1 cellular context compared by ENCODE assay signal in the genomic region with DNA sequence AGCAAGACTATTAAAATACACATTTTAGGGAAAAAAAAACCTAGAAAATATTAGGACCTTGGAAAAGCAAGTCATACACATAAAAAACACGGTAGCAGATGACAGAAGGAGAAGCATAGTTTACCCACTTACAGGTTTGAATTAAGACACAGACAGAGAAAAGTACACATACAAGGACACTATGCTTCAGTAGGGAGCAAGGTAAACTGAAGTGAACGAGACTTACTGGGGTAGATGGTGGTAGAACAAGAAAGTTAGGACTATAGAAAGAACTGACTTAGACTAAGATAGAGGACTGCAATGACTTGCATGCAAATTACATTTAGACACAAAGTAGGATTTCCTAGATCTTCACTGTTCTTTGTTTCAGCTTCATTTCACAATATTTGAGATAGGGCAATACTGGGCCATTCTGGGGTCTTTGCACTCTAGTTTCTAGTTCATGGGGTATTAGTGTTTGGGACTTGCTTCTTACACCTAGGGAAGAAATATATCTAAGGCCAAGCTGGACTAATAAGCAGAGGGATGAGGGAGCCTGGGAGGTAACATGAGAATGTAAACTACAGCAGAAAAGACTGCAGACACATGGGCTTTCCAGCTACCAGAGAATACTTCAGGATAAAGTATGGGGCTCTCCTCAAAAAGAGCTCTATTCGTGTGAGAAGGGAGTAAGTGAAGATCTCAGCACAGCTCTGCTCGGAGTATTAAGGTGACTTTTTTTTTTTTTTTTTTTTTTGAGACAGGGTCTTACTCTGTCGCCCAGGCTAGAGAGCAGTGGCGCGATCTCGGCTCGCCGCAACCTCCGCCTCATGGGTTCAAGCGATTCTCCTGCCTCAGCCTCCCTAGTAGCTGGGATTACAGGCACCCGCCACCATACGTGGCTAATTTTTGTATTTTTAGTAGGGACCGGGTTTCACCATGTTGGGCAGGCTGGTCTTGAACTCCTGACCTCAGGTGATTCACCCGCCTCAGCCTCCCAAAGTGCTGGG.
TF ChIP-seq lines count a peak whose summit lies in the region.

No MANE protein-coding gene starts in this region.

TF ChIP-seq in HCT116, 20 proteins besides CTCF, POLR2A, EP300 and RAD21 (continued from another document):
- TF ChIP-seq, protein P1, sequence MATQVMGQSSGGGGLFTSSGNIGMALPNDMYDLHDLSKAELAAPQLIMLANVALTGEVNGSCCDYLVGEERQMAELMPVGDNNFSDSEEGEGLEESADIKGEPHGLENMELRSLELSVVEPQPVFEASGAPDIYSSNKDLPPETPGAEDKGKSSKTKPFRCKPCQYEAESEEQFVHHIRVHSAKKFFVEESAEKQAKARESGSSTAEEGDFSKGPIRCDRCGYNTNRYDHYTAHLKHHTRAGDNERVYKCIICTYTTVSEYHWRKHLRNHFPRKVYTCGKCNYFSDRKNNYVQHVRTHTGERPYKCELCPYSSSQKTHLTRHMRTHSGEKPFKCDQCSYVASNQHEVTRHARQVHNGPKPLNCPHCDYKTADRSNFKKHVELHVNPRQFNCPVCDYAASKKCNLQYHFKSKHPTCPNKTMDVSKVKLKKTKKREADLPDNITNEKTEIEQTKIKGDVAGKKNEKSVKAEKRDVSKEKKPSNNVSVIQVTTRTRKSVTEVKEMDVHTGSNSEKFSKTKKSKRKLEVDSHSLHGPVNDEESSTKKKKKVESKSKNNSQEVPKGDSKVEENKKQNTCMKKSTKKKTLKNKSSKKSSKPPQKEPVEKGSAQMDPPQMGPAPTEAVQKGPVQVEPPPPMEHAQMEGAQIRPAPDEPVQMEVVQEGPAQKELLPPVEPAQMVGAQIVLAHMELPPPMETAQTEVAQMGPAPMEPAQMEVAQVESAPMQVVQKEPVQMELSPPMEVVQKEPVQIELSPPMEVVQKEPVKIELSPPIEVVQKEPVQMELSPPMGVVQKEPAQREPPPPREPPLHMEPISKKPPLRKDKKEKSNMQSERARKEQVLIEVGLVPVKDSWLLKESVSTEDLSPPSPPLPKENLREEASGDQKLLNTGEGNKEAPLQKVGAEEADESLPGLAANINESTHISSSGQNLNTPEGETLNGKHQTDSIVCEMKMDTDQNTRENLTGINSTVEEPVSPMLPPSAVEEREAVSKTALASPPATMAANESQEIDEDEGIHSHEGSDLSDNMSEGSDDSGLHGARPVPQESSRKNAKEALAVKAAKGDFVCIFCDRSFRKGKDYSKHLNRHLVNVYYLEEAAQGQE (IDR thresholded peaks at IDR 0.05; ENCODE audit: low read depth): no peak
- TF ChIP-seq TCF7L2 (IDR thresholded peaks at IDR 0.05; ENCODE audit: borderline replicate concordance, extremely low read depth, insufficient read depth, insufficient read length): no peak
- TF ChIP-seq SIN3A (IDR thresholded peaks at IDR 0.05; ENCODE audit: low read depth): no peak
- TF ChIP-seq EZH2 (IDR thresholded peaks at IDR 0.05): no peak
- TF ChIP-seq, protein P2, sequence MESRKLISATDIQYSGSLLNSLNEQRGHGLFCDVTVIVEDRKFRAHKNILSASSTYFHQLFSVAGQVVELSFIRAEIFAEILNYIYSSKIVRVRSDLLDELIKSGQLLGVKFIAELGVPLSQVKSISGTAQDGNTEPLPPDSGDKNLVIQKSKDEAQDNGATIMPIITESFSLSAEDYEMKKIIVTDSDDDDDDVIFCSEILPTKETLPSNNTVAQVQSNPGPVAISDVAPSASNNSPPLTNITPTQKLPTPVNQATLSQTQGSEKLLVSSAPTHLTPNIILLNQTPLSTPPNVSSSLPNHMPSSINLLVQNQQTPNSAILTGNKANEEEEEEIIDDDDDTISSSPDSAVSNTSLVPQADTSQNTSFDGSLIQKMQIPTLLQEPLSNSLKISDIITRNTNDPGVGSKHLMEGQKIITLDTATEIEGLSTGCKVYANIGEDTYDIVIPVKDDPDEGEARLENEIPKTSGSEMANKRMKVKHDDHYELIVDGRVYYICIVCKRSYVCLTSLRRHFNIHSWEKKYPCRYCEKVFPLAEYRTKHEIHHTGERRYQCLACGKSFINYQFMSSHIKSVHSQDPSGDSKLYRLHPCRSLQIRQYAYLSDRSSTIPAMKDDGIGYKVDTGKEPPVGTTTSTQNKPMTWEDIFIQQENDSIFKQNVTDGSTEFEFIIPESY (IDR thresholded peaks at IDR 0.05; ENCODE audit: extremely low read depth, insufficient replicate concordance, low read length): no peak
- TF ChIP-seq SRF (IDR thresholded peaks at IDR 0.05; ENCODE audit: low read depth): no peak
- TF ChIP-seq FOSL1 (IDR thresholded peaks at IDR 0.05; ENCODE audit: low read depth): no peak
- no peak for TF ChIP-seq ZNF274 (IDR thresholded peaks at IDR 0.05; ENCODE audit: low read depth, low read length)
